ENCODE assay signal across 18 cellular contexts in genomic region chrX:10048076-10048475, GRCh38.
DNase-seq lines count a peak whose midpoint lies in the region; ATAC-seq and TF ChIP-seq lines count a peak whose summit lies in the region.
"Had no signal": no experiment of that assay in that cellular context is flagged by ENCODE, and none has a peak within 500 bp of the region (broad histone marks: within the 10 kb centered on the region; RNA-seq: fewer than 3 reads in every experiment).

No MANE protein-coding gene starts in this region.

- H3K27ac ChIP-seq in heart left ventricle (peak overlapping the region in 10 of 12 donors; percentile 35 to 83 (median 63)), right atrium auricular region (peak overlapping the region in 1 of 2 donors; percentile 16), ectodermal cell (ENCODE audit: insufficient read depth, low read depth, low read length, poor library complexity, severe bottlenecking) (peak overlapping the region; percentile 16), mesenchymal stem cell (ENCODE audit: low read length, poor library complexity, severe bottlenecking) (no peak overlapping the region), thoracic aorta (peak overlapping the region; percentile 55 to 58)
- H3K27ac ChIP-seq: pancreas had no signal

- no peak overlapping the region for H3K18ac ChIP-seq in mesenchymal stem cell (ENCODE audit: low read depth in 1 of 2, low read length in 2 of 2)

- H3K4me1 ChIP-seq in heart left ventricle = peaks cover 0 to 89% (median 58%) of the 10 kb centered on the region in 12 donors
- H3K4me1 ChIP-seq in right atrium auricular region = peaks cover 0 to 66% of the 10 kb centered on the region in 2 donors
- H3K4me1 ChIP-seq in ectodermal cell (ENCODE audit: control insufficient read depth, insufficient read depth, low read length) = peaks cover 14% of the 10 kb centered on the region
- peaks cover 4% of the 10 kb centered on the region for H3K4me1 ChIP-seq in mesenchymal stem cell (ENCODE audit: control insufficient read depth, insufficient read depth, low read depth, low read length)
- H3K4me1 ChIP-seq in thoracic aorta (ENCODE audit: control insufficient read depth in 1 of 2, low read depth in 2 of 2) = peaks cover 12 to 50% of the 10 kb centered on the region in 2 donors

- H2AK5ac ChIP-seq in mesenchymal stem cell (ENCODE audit: low read length, severe bottlenecking) = no peak overlapping the region

- H3K9ac ChIP-seq in mesenchymal stem cell (ENCODE audit: low read length) = peak overlapping the region; percentile 65

- no peak overlapping the region for H2AFZ ChIP-seq in mesenchymal stem cell (ENCODE audit: low read depth, low read length)

- no peak overlapping the region for H4K91ac ChIP-seq in mesenchymal stem cell (ENCODE audit: low read length)

- peak in 1 of 4 donors; percentile 9 for ATAC-seq in heart left ventricle
- ATAC-seq in thoracic aorta (ENCODE audit: insufficient number of reproducible peaks, low FRiP score, low read depth) = no peak
- no peak for ATAC-seq in HG02588 (IDR thresholded peaks at IDR 0.05; ENCODE audit: unreplicated experiment)
- no peak for ATAC-seq in HG02970 (IDR thresholded peaks at IDR 0.05; ENCODE audit: low FRiP score, unreplicated experiment)
- ATAC-seq: stimulated activated memory B cell treated with anti-CD40 and anti-IgM and Interleukin-4, amounts not matched to agents 10 μg/mL and 1 μg/mL and 100 μg/mL, for 72 hours had no signal

- H2BK120ac ChIP-seq in mesenchymal stem cell (ENCODE audit: low read depth, low read length) = no peak overlapping the region

- 32 to 61% (median 52%) methylated on average over 10 of the region's 10 CpGs for WGBS in heart left ventricle, 4 donors
- 28% methylated on average over 8 to 10 of the region's 10 CpGs for WGBS in ectodermal cell, 2 experiments
- WGBS in mesenchymal stem cell = 49% methylated on average over 7 of the region's 10 CpGs

- H2BK5ac ChIP-seq in mesenchymal stem cell (ENCODE audit: low read depth, low read length, poor library complexity, severe bottlenecking) = no peak overlapping the region

- peaks cover 25% of the 10 kb centered on the region for H3K79me1 ChIP-seq in mesenchymal stem cell (replicated peaks; ENCODE audit: low read length, poor library complexity, severe bottlenecking)

- DNase-seq in heart left ventricle (no peak), right atrium auricular region (ENCODE audit: low spot score) (no peak), mesenchymal stem cell (no peak), thoracic aorta (ENCODE audit: low spot score) (no peak)
- no peak for DNase-seq in stimulated activated CD4-positive, alpha-beta T cell treated with anti-CD3 and anti-CD28 coated beads, Interleukin-4, amount 100 ng/mL, for 24 hours
- DNase-seq: 8988T; activated CD4-positive, alpha-beta T cell treated with anti-CD3 and anti-CD28 coated beads for 48 hours; activated naive CD4-positive, alpha-beta T cell; esophagus squamous epithelium; NCI-H1417 treated with DMSO at 0.1 percent for 48 hours; NCI-H2171 treated with DMSO at 0.1 percent for 48 hours; NCI-H748 treated with DMSO at 0.1 percent for 48 hours; stimulated activated CD4-positive, alpha-beta T cell treated with anti-CD3 and anti-CD28 coated beads, Interleukin-12 subunit alpha, Interleukin-12 subunit beta, amount 100 ng/mL, for 4 hours had no signal

- H3K27me3 ChIP-seq in heart left ventricle (no peaks in the 10 kb centered on the region), right atrium auricular region (no peaks in the 10 kb centered on the region), ectodermal cell (ENCODE audit: control insufficient read depth, insufficient read depth, low read length, poor library complexity, severe bottlenecking) (no peaks in the 10 kb centered on the region), mesenchymal stem cell (ENCODE audit: control insufficient read depth in 1 of 2, insufficient read depth in 1 of 2, low read length in 2 of 2) (no peaks in the 10 kb centered on the region), thoracic aorta (replicated peaks; ENCODE audit: insufficient read depth) (no peaks in the 10 kb centered on the region)
- H3K27me3 ChIP-seq: esophagus squamous epithelium, pancreas had no signal

- TF ChIP-seq POLR2A in heart left ventricle (IDR thresholded peaks at IDR 0.05) = no peak

- H3K4me2 ChIP-seq in mesenchymal stem cell (ENCODE audit: low read length, poor library complexity, severe bottlenecking) = no peak overlapping the region

- H4K8ac ChIP-seq in mesenchymal stem cell (ENCODE audit: low read length) = no peak overlapping the region

- H2BK12ac ChIP-seq in mesenchymal stem cell (ENCODE audit: low read length in 2 of 2) = no peak overlapping the region

- intact Hi-C loops in heart left ventricle (cut with DNase I) = loop anchor here in 1 of 10 donors (5.0 kb wide), 1 partner anchor 34 kb away; no protein-coding TSS in a partner anchor

- no peak overlapping the region for H2BK15ac ChIP-seq in mesenchymal stem cell (ENCODE audit: low read depth, poor library complexity, severe bottlenecking)

- no peak overlapping the region for H3K4me3 ChIP-seq in heart left ventricle
- no peak overlapping the region for H3K4me3 ChIP-seq in right atrium auricular region
- no peak overlapping the region for H3K4me3 ChIP-seq in ectodermal cell (ENCODE audit: insufficient read depth, low read depth, low read length)
- no peak overlapping the region for H3K4me3 ChIP-seq in mesenchymal stem cell (ENCODE audit: insufficient read depth in 1 of 2, low read depth in 1 of 2, low read length in 2 of 2)
- peak overlapping the region; percentile 46 for H3K4me3 ChIP-seq in thoracic aorta
- H3K4me3 ChIP-seq: esophagus squamous epithelium, pancreas had no signal

- H3K9me3 ChIP-seq in heart left ventricle (no peaks in the 10 kb centered on the region), right atrium auricular region (no peaks in the 10 kb centered on the region), ectodermal cell (ENCODE audit: control insufficient read depth, low read length) (no peaks in the 10 kb centered on the region), mesenchymal stem cell (ENCODE audit: control insufficient read depth, low read length) (no peaks in the 10 kb centered on the region), thoracic aorta (no peaks in the 10 kb centered on the region)
- H3K9me3 ChIP-seq: esophagus squamous epithelium, pancreas had no signal

- H3K36me3 ChIP-seq in heart left ventricle = no peaks in the 10 kb centered on the region
- H3K36me3 ChIP-seq in right atrium auricular region = no peaks in the 10 kb centered on the region
- no peaks in the 10 kb centered on the region for H3K36me3 ChIP-seq in ectodermal cell (ENCODE audit: control insufficient read depth, insufficient read depth, low read length)
- H3K36me3 ChIP-seq in mesenchymal stem cell (ENCODE audit: control insufficient read depth in 1 of 2, insufficient read depth in 2 of 2, low read depth in 1 of 2, low read length in 2 of 2) = peaks cover 0 to 7% of the 10 kb centered on the region in 2 experiments
- H3K36me3 ChIP-seq in thoracic aorta = no peaks in the 10 kb centered on the region
- H3K36me3 ChIP-seq: esophagus squamous epithelium, pancreas had no signal

- H3K23ac ChIP-seq in mesenchymal stem cell (ENCODE audit: low read length in 2 of 2) = no peak overlapping the region

- no peak overlapping the region for H3K4ac ChIP-seq in mesenchymal stem cell (ENCODE audit: low read depth in 1 of 2, low read length in 2 of 2)

- no peak overlapping the region for H3K14ac ChIP-seq in mesenchymal stem cell (ENCODE audit: low read length in 2 of 2)

- TF ChIP-seq CTCF in heart left ventricle (IDR thresholded peaks at IDR 0.05) (no peak), right atrium auricular region (IDR thresholded peaks at IDR 0.05) (no peak), thoracic aorta (IDR thresholded peaks at IDR 0.05) (no peak)
